In genomic region chr13:33110713-33111413, GRCh38 we compare ENCODE assay signal across 10 cellular contexts.
DNase-seq lines count a peak whose midpoint lies in the region; ATAC-seq, FAIRE-seq and TF ChIP-seq lines count a peak whose summit lies in the region.
"Had no signal": no experiment of that assay in that cellular context is flagged by ENCODE, and none has a peak within 500 bp of the region (broad histone marks: within the 10 kb centered on the region; RNA-seq: fewer than 3 reads in every experiment).

No MANE protein-coding gene starts in this region.

- H3K9ac ChIP-seq in OCI-LY1 (ENCODE audit: low read length) (peak overlapping the region; percentile 25; the same call in 1 of the 2 replicates), HepG2 (ENCODE audit: insufficient read depth, low read depth, low read length) (no peak overlapping the region), SK-N-SH (no peak overlapping the region)

- peak overlapping the region; percentile 17 for H3K4me3 ChIP-seq in OCI-LY1 (ENCODE audit: low read depth, low read length, poor library complexity, severe bottlenecking)
- no peak overlapping the region for H3K4me3 ChIP-seq in HepG2 (replicated peaks in 1 of 3; ENCODE audit: insufficient read depth in 1 of 3, low read depth in 2 of 3, low read length in 3 of 3)
- no peak overlapping the region for H3K4me3 ChIP-seq in vagina
- no peak overlapping the region for H3K4me3 ChIP-seq in SK-N-SH (ENCODE audit: low read depth in 2 of 2, low read length in 1 of 2)

- ATAC-seq in GM19467 (IDR thresholded peaks at IDR 0.05; ENCODE audit: unreplicated experiment) (peak; percentile 36), HepG2 (no peak), HG03520 (IDR thresholded peaks at IDR 0.05; ENCODE audit: unreplicated experiment) (no peak)
- no peak for ATAC-seq in activated CD8-positive, alpha-beta T cell treated with anti-CD3 and anti-CD28 coated beads for 36 hours
- ATAC-seq in activated naive CD4-positive, alpha-beta T cell treated with anti-CD3 and anti-CD28 coated beads, Interleukin-2, amount 50 U/mL, for 72 hours, result no peak

- H3K36me3 ChIP-seq in OCI-LY1 (ENCODE audit: insufficient read depth, low read length) (no peaks in the 10 kb centered on the region), HepG2 (replicated peaks in 1 of 2; ENCODE audit: control insufficient read depth in 1 of 2, insufficient read depth in 2 of 2, low read length in 2 of 2) (peaks cover 22 to 68% of the 10 kb centered on the region in 2 experiments), vagina (peaks cover 0 to 17% of the 10 kb centered on the region in 2 donors), SK-N-SH (replicated peaks in 1 of 2; ENCODE audit: control insufficient read depth in 1 of 2, insufficient read depth in 2 of 2, low read length in 1 of 2) (peaks cover 29 to 61% of the 10 kb centered on the region in 2 experiments)
- H3K36me3 ChIP-seq: neutrophil had no signal

- H3K4me3 Mint-ChIP-seq in activated CD8-positive, alpha-beta T cell treated with anti-CD3 and anti-CD28 coated beads for 36 hours, result no peak overlapping the region

- CTCF ChIA-PET in HepG2 (lab: Yijun Ruan, JAX; ENCODE audit: low intra/inter-chr PET ratio, low total read pairs), result no interaction called here
- CTCF ChIA-PET in activated CD8-positive, alpha-beta T cell treated with anti-CD3 and anti-CD28 coated beads for 36 hours (lab: Charles Lee), result interaction anchor here (1.0 kb wide), 1 partner anchor 432 kb away, joined by 3 read pairs; no protein-coding TSS in a partner anchor
- CTCF ChIA-PET in SK-N-SH (lab: Yijun Ruan, JAX), result interaction anchor here (0.5 to 1.0 kb wide), 2 partner anchors 14 to 431 kb away, joined by 3 read pairs; no protein-coding TSS in a partner anchor

- no peak overlapping the region; the same call in 1 of the 2 replicates for H2AFZ ChIP-seq in OCI-LY1 (ENCODE audit: low read length)
- no peak overlapping the region for H2AFZ ChIP-seq in HepG2 (ENCODE audit: low read length)
- no peak overlapping the region for H2AFZ ChIP-seq in SK-N-SH (ENCODE audit: low read depth)

- POLR2A ChIA-PET in HepG2 (lab: Yijun Ruan, JAX), result interaction anchor here (0.6 to 1.1 kb wide), 3 partner anchors 14 to 119 kb away, joined by 3 read pairs; no protein-coding TSS in a partner anchor
- POLR2A ChIA-PET in activated CD8-positive, alpha-beta T cell treated with anti-CD3 and anti-CD28 coated beads for 36 hours (lab: Charles Lee), result interaction anchor here (0.6 kb wide), 1 partner anchor 12 kb away, joined by 3 read pairs; no protein-coding TSS in a partner anchor
- POLR2A ChIA-PET in SK-N-SH (lab: Yijun Ruan, JAX), result interaction anchor here (0.9 kb wide), 1 partner anchor 53 kb away, joined by 3 read pairs; no protein-coding TSS in a partner anchor

- in situ Hi-C loops in HepG2 (cut with HindIII; ENCODE audit: extremely low pct_ligation_motif_present, low pct_unique_long_range_greater_than_20kb), result no loop called here

- no peak for FAIRE-seq in HepG2 (lab: Jason Lieb, UNC)
- FAIRE-seq: bronchial epithelial cell had no signal

- H3K27ac ChIP-seq in OCI-LY1 (ENCODE audit: low read depth, low read length, poor library complexity, severe bottlenecking), result peak overlapping the region; percentile 89
- no peak overlapping the region for H3K27ac ChIP-seq in HepG2 (ENCODE audit: extremely low read length, insufficient read depth, low read length)
- H3K27ac ChIP-seq in vagina, result peak overlapping the region; percentile 71
- no peak overlapping the region for H3K27ac ChIP-seq in SK-N-SH (ENCODE audit: low read depth in 2 of 2, low read length in 1 of 2)
- H3K27ac ChIP-seq: neutrophil had no signal

- intact Hi-C loops in HepG2 (cut with micrococcal nuclease; ENCODE audit: unreplicated experiment), result no loop called here
- intact Hi-C loops in vagina (cut with DNase I), result no loop called here
- intact Hi-C loops in activated CD8-positive, alpha-beta T cell treated with anti-CD3 and anti-CD28 coated beads for 36 hours (cut with micrococcal nuclease), result no loop called here

- H3K79me2 ChIP-seq in OCI-LY1 (ENCODE audit: insufficient read depth, low read length) (no peaks in the 10 kb centered on the region), HepG2 (ENCODE audit: insufficient read depth, low read length) (no peaks in the 10 kb centered on the region), SK-N-SH (ENCODE audit: insufficient read depth) (no peaks in the 10 kb centered on the region)

- 94% methylated on average over 14 of the region's 14 CpGs for WGBS in HepG2 (ENCODE audit: low lambda C conversion rate)
- WGBS in SK-N-SH (ENCODE audit: low lambda C conversion rate), result 93% methylated on average over 13 of the region's 14 CpGs

- TF ChIP-seq CTCF in OCI-LY1 (IDR thresholded peaks at IDR 0.05; ENCODE audit: low read length) (no peak), HepG2 (CRISPR knock-in tag; IDR thresholded peaks at IDR 0.05) (no peak), vagina (IDR thresholded peaks at IDR 0.05) (no peak), SK-N-SH (IDR thresholded peaks at IDR 0.05) (no peak)
- no peak for TF ChIP-seq CTCF in activated CD8-positive, alpha-beta T cell treated with anti-CD3 and anti-CD28 coated beads for 36 hours (IDR thresholded peaks at IDR 0.05)

- peaks cover 11% of the 10 kb centered on the region for H3K27me3 Mint-ChIP-seq in activated CD8-positive, alpha-beta T cell treated with anti-CD3 and anti-CD28 coated beads for 36 hours

- H3K27ac Mint-ChIP-seq in activated CD8-positive, alpha-beta T cell treated with anti-CD3 and anti-CD28 coated beads for 36 hours, result no peak overlapping the region
- no peak overlapping the region for H3K27ac Mint-ChIP-seq in activated naive CD4-positive, alpha-beta T cell treated with anti-CD3 and anti-CD28 coated beads, Interleukin-2, amount 50 U/mL, for 72 hours

- H3K27me3 ChIP-seq in OCI-LY1 (ENCODE audit: insufficient read depth, low read length), result no peaks in the 10 kb centered on the region
- H3K27me3 ChIP-seq in HepG2 (ENCODE audit: control insufficient read depth in 1 of 2, insufficient read depth in 2 of 2, low read length in 2 of 2), result no peaks in the 10 kb centered on the region
- H3K27me3 ChIP-seq in vagina, result no peaks in the 10 kb centered on the region
- H3K27me3 ChIP-seq in SK-N-SH (ENCODE audit: insufficient read depth), result no peaks in the 10 kb centered on the region
- H3K27me3 ChIP-seq: neutrophil had no signal

- no peaks in the 10 kb centered on the region for H3K36me3 Mint-ChIP-seq in activated CD8-positive, alpha-beta T cell treated with anti-CD3 and anti-CD28 coated beads for 36 hours (ENCODE audit: low read depth)
- no peaks in the 10 kb centered on the region for H3K36me3 Mint-ChIP-seq in activated naive CD4-positive, alpha-beta T cell treated with anti-CD3 and anti-CD28 coated beads, Interleukin-2, amount 50 U/mL, for 72 hours

- peak overlapping the region; percentile 40 for H3K4me2 ChIP-seq in OCI-LY1 (ENCODE audit: low read length)
- H3K4me2 ChIP-seq in HepG2 (ENCODE audit: low read depth, low read length), result no peak overlapping the region
- no peak overlapping the region for H3K4me2 ChIP-seq in SK-N-SH

- no peak for TF ChIP-seq RAD21 in HepG2 (CRISPR knock-in tag; IDR thresholded peaks at IDR 0.05)
- TF ChIP-seq RAD21 in SK-N-SH (IDR thresholded peaks at IDR 0.05; ENCODE audit: low read length), result no peak

- H4K20me1 ChIP-seq in OCI-LY1 (ENCODE audit: insufficient read depth, low read length) (no peaks in the 10 kb centered on the region), HepG2 (ENCODE audit: insufficient read depth, low read length) (no peaks in the 10 kb centered on the region), SK-N-SH (ENCODE audit: insufficient read depth) (no peaks in the 10 kb centered on the region)

- no peaks in the 10 kb centered on the region for H3K9me3 Mint-ChIP-seq in activated CD8-positive, alpha-beta T cell treated with anti-CD3 and anti-CD28 coated beads for 36 hours
- no peaks in the 10 kb centered on the region for H3K9me3 Mint-ChIP-seq in activated naive CD4-positive, alpha-beta T cell treated with anti-CD3 and anti-CD28 coated beads, Interleukin-2, amount 50 U/mL, for 72 hours

- BruUV-seq in HepG2 (replicated peaks; lab: Mats Ljungman, UMichigan), result no TSS peak

- no peak for TF ChIP-seq POLR2A in HepG2 (IDR thresholded peaks at IDR 0.05; ENCODE audit: insufficient read depth in 1 of 2, low read depth in 2 of 2, low read length in 2 of 2)
- TF ChIP-seq POLR2A in vagina (IDR thresholded peaks at IDR 0.05), result no peak

- TF ChIP-seq EP300 in HepG2 (IDR thresholded peaks at IDR 0.05; ENCODE audit: low read depth in 2 of 2, low read length in 2 of 2) (no peak), HepG2 (CRISPR knock-in tag; IDR thresholded peaks at IDR 0.05; ENCODE audit: borderline replicate concordance) (no peak), SK-N-SH (IDR thresholded peaks at IDR 0.05; ENCODE audit: borderline replicate concordance in 1 of 2, low read depth in 1 of 2, low read length in 1 of 2) (no peak)

- H3K9me2 ChIP-seq in OCI-LY1 (ENCODE audit: low read depth, low read length) (no peaks in the 10 kb centered on the region), SK-N-SH (no peaks in the 10 kb centered on the region)

- H3F3A ChIP-seq in OCI-LY1 (ENCODE audit: insufficient read depth, low read length) (no peaks in the 10 kb centered on the region), SK-N-SH (replicated peaks; ENCODE audit: insufficient read depth) (no peaks in the 10 kb centered on the region)

- DNase-seq in HepG2 (ENCODE audit: low spot score) (no peak), vagina (ENCODE audit: extremely low spot score in 2 of 2) (no peak), SK-N-SH (no peak)
- no peak for DNase-seq in activated CD8-positive, alpha-beta T cell treated with anti-CD3 and anti-CD28 coated beads for 36 hours
- no peak for DNase-seq in activated naive CD4-positive, alpha-beta T cell treated with anti-CD3 and anti-CD28 coated beads, Interleukin-2, amount 50 U/mL, for 72 hours (ENCODE audit: low spot score in 2 of 2)

- H3K9me3 ChIP-seq in OCI-LY1 (ENCODE audit: low read length) (no peaks in the 10 kb centered on the region), HepG2 (ENCODE audit: low read length) (no peaks in the 10 kb centered on the region), vagina (no peaks in the 10 kb centered on the region), SK-N-SH (no peaks in the 10 kb centered on the region)
- H3K9me3 ChIP-seq: neutrophil had no signal

- peaks cover 31% of the 10 kb centered on the region for H3K4me1 ChIP-seq in OCI-LY1 (ENCODE audit: insufficient read depth, low read length, severe bottlenecking)
- peaks cover 37% of the 10 kb centered on the region for H3K4me1 ChIP-seq in HepG2 (ENCODE audit: insufficient read depth, low read length)
- peaks cover 51% of the 10 kb centered on the region for H3K4me1 ChIP-seq in vagina
- peaks cover 9 to 14% of the 10 kb centered on the region in 2 experiments for H3K4me1 ChIP-seq in SK-N-SH (ENCODE audit: control insufficient read depth in 1 of 2, insufficient read depth in 2 of 2, low read depth in 1 of 2, low read length in 1 of 2)

- H3K4me1 Mint-ChIP-seq in activated CD8-positive, alpha-beta T cell treated with anti-CD3 and anti-CD28 coated beads for 36 hours (ENCODE audit: low read depth), result no peaks in the 10 kb centered on the region

TF ChIP-seq in HepG2, 621 proteins besides CTCF, POLR2A, EP300 and RAD21:
- TF ChIP-seq RBM22 (optimal IDR thresholded peaks at IDR 0.05; ENCODE audit: low read length), result peak; percentile 39
- no peak for TF ChIP-seq SP5 (CRISPR knock-in tag; IDR thresholded peaks at IDR 0.05; ENCODE audit: borderline replicate concordance, low read depth)
TF ChIP-seq in HepG2: peak in this region for 1.

TF ChIP-seq in SK-N-SH, 30 proteins besides CTCF, POLR2A, EP300 and RAD21:
- no peak for TF ChIP-seq TEAD4 (IDR thresholded peaks at IDR 0.05; ENCODE audit: borderline replicate concordance, insufficient read depth)
TF ChIP-seq in SK-N-SH: peak in this region for 0.

Comparison
In these comparisons a context has a peak if more than half of its experiments do, and no peak if none do; other contexts are left out.
1. H3K27ac ChIP-seq: peak in OCI-LY1 (single experiment) and vagina (single experiment); none in HepG2 (single experiment) and SK-N-SH (0 of 2).